Comparison of ENCODE assay signal across 1 cellular context in the genomic region with DNA sequence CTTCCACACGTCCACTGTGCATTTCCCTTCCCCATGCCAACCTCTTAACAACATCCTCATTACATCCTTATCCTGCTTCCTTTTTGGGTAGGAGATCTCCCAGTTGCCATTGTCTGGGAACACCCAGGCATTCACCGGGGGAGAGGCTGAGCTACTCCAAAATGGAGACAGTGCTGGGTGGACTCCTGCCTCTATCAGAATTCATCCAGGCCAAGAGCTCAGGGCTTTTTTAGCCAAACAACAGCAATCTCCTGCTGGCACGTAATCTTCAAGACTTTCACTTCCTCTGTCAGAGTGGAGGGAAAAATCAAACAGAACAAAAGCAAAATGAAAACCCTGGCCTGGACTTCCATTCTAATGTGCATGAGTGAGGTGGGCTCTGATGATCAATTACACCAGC.
TF ChIP-seq lines count a peak whose summit lies in the region.

No MANE protein-coding gene starts in this region.

TF ChIP-seq in IMR-90, 13 proteins besides CTCF, POLR2A, EP300 and RAD21 (continued from another document):
- TF ChIP-seq USF2 (IDR thresholded peaks at IDR 0.05; ENCODE audit: low read depth, low read length), result no peak
